In genomic region chr11:87252869-87253268, GRCh38 we compare ENCODE assay signal across 21 cellular contexts.
A peak's percentile ranks its signal among the peaks of the same experiment; 100 is the strongest.
DNase-seq lines count a peak whose midpoint lies in the region; ATAC-seq lines count a peak whose summit lies in the region.
"Had no signal": no experiment of that assay in that cellular context is flagged by ENCODE, and none has a peak within 500 bp of the region (broad histone marks: within the 10 kb centered on the region; RNA-seq: fewer than 3 reads in every experiment).

No MANE protein-coding gene starts in this region.

- peak; percentile 85 to 87 for ATAC-seq in activated CD4-positive, CD25-positive, alpha-beta regulatory T cell treated with anti-CD3 and anti-CD28 coated beads, Interleukin-2, amount 50 U/mL, for 24 hours
- peak; percentile 90 for ATAC-seq in activated naive CD8-positive, alpha-beta T cell treated with anti-CD3 and anti-CD28 coated beads, Interleukin-2, amount 50 U/mL, for 24 hours
- ATAC-seq: T-helper 17 cell had no signal

- H3K4me3 Mint-ChIP-seq in activated naive CD8-positive, alpha-beta T cell treated with anti-CD3 and anti-CD28 coated beads, Interleukin-2, amount 50 U/mL, for 24 hours = no peak overlapping the region
- H3K4me3 Mint-ChIP-seq: memory B cell, nephron, T-helper 17 cell had no signal

- peaks cover 6% of the 10 kb centered on the region for H3K36me3 Mint-ChIP-seq in activated naive CD8-positive, alpha-beta T cell treated with anti-CD3 and anti-CD28 coated beads, Interleukin-2, amount 50 U/mL, for 24 hours (ENCODE audit: low read depth)

- H3K27me3 Mint-ChIP-seq in activated naive CD8-positive, alpha-beta T cell treated with anti-CD3 and anti-CD28 coated beads, Interleukin-2, amount 50 U/mL, for 24 hours = no peaks in the 10 kb centered on the region
- H3K27me3 Mint-ChIP-seq: memory B cell, T-helper 17 cell had no signal

- no peak for DNase-seq in activated CD4-positive, CD25-positive, alpha-beta regulatory T cell treated with anti-CD3 and anti-CD28 coated beads, Interleukin-2, amount 50 U/mL, for 72 hours
- DNase-seq in HT1080 (ENCODE audit: low read depth) (peak; percentile 57), lung microvascular endothelial cell (ENCODE audit: low read depth in 2 of 2) (peak; percentile 25 to 44), anterior cingulate cortex (lab: John Stamatoyannopoulos, UW) (no peak), NCI-H748 treated with DMSO at 0.1 percent for 48 hours (lab: John Stamatoyannopoulos, UW) (no peak), amniotic stem cell (lab: John Stamatoyannopoulos, UW) (no peak)
- no peak for DNase-seq in activated naive CD8-positive, alpha-beta T cell treated with anti-CD3 and anti-CD28 coated beads, Interleukin-2, amount 50 U/mL, for 24 hours
- DNase-seq: activated CD8-positive, alpha-beta memory T cell treated with anti-CD3 and anti-CD28 coated beads for 24 hours; activated gamma-delta T cell treated with Interleukin-2 at 50 U/mL for 16 hours; Calu3; hypothalamus; NCI-H1436 treated with DMSO at 0.1 percent for 48 hours; NCI-H2171 treated with DMSO at 0.1 percent for 48 hours; OCI-M1; stimulated activated naive CD4-positive, alpha-beta T cell treated with Interleukin-2 at 50 U/mL for 16 hours; T-helper 17 cell; upper lobe of left lung; WERI-Rb-1 had no signal

- peaks cover 23% of the 10 kb centered on the region for H3K4me1 Mint-ChIP-seq in activated naive CD8-positive, alpha-beta T cell treated with anti-CD3 and anti-CD28 coated beads, Interleukin-2, amount 50 U/mL, for 24 hours

- no peaks in the 10 kb centered on the region for H3K9me3 Mint-ChIP-seq in activated naive CD8-positive, alpha-beta T cell treated with anti-CD3 and anti-CD28 coated beads, Interleukin-2, amount 50 U/mL, for 24 hours
- H3K9me3 Mint-ChIP-seq: memory B cell had no signal

- peak overlapping the region; percentile 51 for H3K27ac Mint-ChIP-seq in activated naive CD8-positive, alpha-beta T cell treated with anti-CD3 and anti-CD28 coated beads, Interleukin-2, amount 50 U/mL, for 24 hours
- H3K27ac Mint-ChIP-seq: memory B cell, nephron, T-helper 17 cell had no signal

Comparison
In these comparisons a context has a peak if more than half of its experiments do, and no peak if none do; other contexts are left out.
1. DNase-seq: peak in HT1080 (single experiment) and lung microvascular endothelial cell (2 of 2); none in activated CD4-positive, CD25-positive, alpha-beta regulatory T cell treated with anti-CD3 and anti-CD28 coated beads, Interleukin-2, amount 50 U/mL, for 72 hours (single experiment), activated naive CD8-positive, alpha-beta T cell treated with anti-CD3 and anti-CD28 coated beads, Interleukin-2, amount 50 U/mL, for 24 hours (single experiment), anterior cingulate cortex (0 of 58), NCI-H748 treated with DMSO at 0.1 percent for 48 hours (single experiment) and amniotic stem cell (single experiment).